ENCODE assay signal across 19 cellular contexts in genomic region chr6:125077453-125077852, GRCh38.
DNase-seq lines count a peak whose midpoint lies in the region; ATAC-seq and TF ChIP-seq lines count a peak whose summit lies in the region.
"Had no signal": no experiment of that assay in that cellular context is flagged by ENCODE, and none has a peak within 500 bp of the region (broad histone marks: within the 10 kb centered on the region; RNA-seq: fewer than 3 reads in every experiment).

No MANE protein-coding gene starts in this region.

- no peak overlapping the region for H4K8ac ChIP-seq in mesendoderm (ENCODE audit: low read depth, low read length)

- H3K23ac ChIP-seq in mesendoderm (ENCODE audit: low read length) = no peak overlapping the region

- no peak for DNase-seq in MCF 10A (ENCODE audit: unreplicated experiment)
- no peak for DNase-seq in breast epithelium (ENCODE audit: low spot score in 2 of 2)
- peak; percentile 82 for DNase-seq in choroid plexus epithelial cell (ENCODE audit: low read depth)
- peak; percentile 82 for DNase-seq in mesendoderm
- DNase-seq in type B pancreatic cell (ENCODE audit: extremely low spot score, unreplicated experiment) = no peak
- DNase-seq: AML-193, DMS79 treated with DMSO at 0.1 percent for 48 hours, KBM-7, MV-4-11, NCI-H1417 treated with DMSO at 0.1 percent for 48 hours, NCI-H1930, NCI-H69, SJCRH30 had no signal

- H3K9ac ChIP-seq in mesendoderm (ENCODE audit: low read length) = no peak overlapping the region

- H3K27me3 ChIP-seq in breast epithelium = no peaks in the 10 kb centered on the region
- H3K27me3 ChIP-seq in mesendoderm (ENCODE audit: insufficient read depth, low read length, poor library complexity) = no peaks in the 10 kb centered on the region
- H3K27me3 ChIP-seq: SJCRH30 had no signal

- H3K79me2 ChIP-seq in mesendoderm (ENCODE audit: control insufficient read depth, insufficient read depth, low read length) = no peaks in the 10 kb centered on the region

- POLR2A ChIA-PET in MCF 10A (lab: Yijun Ruan, JAX) = no interaction called here

- H3K79me1 ChIP-seq in mesendoderm (ENCODE audit: low read length) = no peaks in the 10 kb centered on the region

- no peak overlapping the region for H3K4me2 ChIP-seq in mesendoderm (ENCODE audit: low read length)

- H3K4me3 Mint-ChIP-seq in MCF 10A (ENCODE audit: unreplicated experiment) = no peak overlapping the region
- no peak overlapping the region for H3K4me3 Mint-ChIP-seq in type B pancreatic cell

- H3K27me3 Mint-ChIP-seq in MCF 10A (ENCODE audit: insufficient read depth, unreplicated experiment) (no peaks in the 10 kb centered on the region), type B pancreatic cell (no peaks in the 10 kb centered on the region)

- no peaks in the 10 kb centered on the region for H3K9me3 ChIP-seq in breast epithelium
- H3K9me3 ChIP-seq: SJCRH30 had no signal

- intact Hi-C loops in MCF 10A (cut with micrococcal nuclease) (no loop called here), breast epithelium (cut with DNase I; ENCODE audit: low total_unique reads) (no loop called here)

- no peak overlapping the region for H3K4ac ChIP-seq in mesendoderm (ENCODE audit: low read depth, low read length)

- H4K5ac ChIP-seq in mesendoderm (ENCODE audit: low read length) = no peak overlapping the region

- H3K4me3 ChIP-seq in breast epithelium (no peak overlapping the region), choroid plexus epithelial cell (ENCODE audit: low read depth, low read length) (no peak overlapping the region), mesendoderm (ENCODE audit: low read length) (no peak overlapping the region)
- H3K4me3 ChIP-seq: SJCRH30 had no signal

- no peak overlapping the region for H2AK5ac ChIP-seq in mesendoderm (ENCODE audit: low read length)

- no CpG with 5 or more reads among the region's 4 CpGs for WGBS in mesendoderm (ENCODE audit: extremely low coverage, insufficient coverage, low lambda C conversion rate)

- H3K4me1 ChIP-seq in breast epithelium = no peaks in the 10 kb centered on the region
- H3K4me1 ChIP-seq in mesendoderm (ENCODE audit: control insufficient read depth, low read depth, low read length) = no peaks in the 10 kb centered on the region

- no peak overlapping the region for H3K56ac ChIP-seq in mesendoderm (ENCODE audit: low read length)

- no peak overlapping the region for H2BK120ac ChIP-seq in mesendoderm (ENCODE audit: low read depth, low read length)

- H3K9me3 Mint-ChIP-seq in MCF 10A (ENCODE audit: unreplicated experiment) = no peaks in the 10 kb centered on the region
- H3K9me3 Mint-ChIP-seq in type B pancreatic cell = no peaks in the 10 kb centered on the region

- H3K27ac Mint-ChIP-seq in MCF 10A (ENCODE audit: low read depth, unreplicated experiment) (no peak overlapping the region), type B pancreatic cell (peak overlapping the region; percentile 47)

- TF ChIP-seq CTCF in MCF 10A (IDR thresholded peaks at IDR 0.05; ENCODE audit: unreplicated experiment) (no peak), breast epithelium (IDR thresholded peaks at IDR 0.05) (no peak), choroid plexus epithelial cell (conservative IDR thresholded peaks at IDR 0.05; ENCODE audit: low read depth, low read length) (no peak), type B pancreatic cell (conservative IDR thresholded peaks at IDR 0.05) (no peak)

- BruUV-seq in MCF 10A (replicated peaks; lab: Mats Ljungman, UMichigan) = TSS peak; percentile 16

- H3K18ac ChIP-seq in mesendoderm (ENCODE audit: low read length) = no peak overlapping the region

- peaks cover 3% of the 10 kb centered on the region for H3K4me1 Mint-ChIP-seq in MCF 10A (ENCODE audit: insufficient read depth, unreplicated experiment)
- H3K4me1 Mint-ChIP-seq in type B pancreatic cell (ENCODE audit: unreplicated experiment) = no peaks in the 10 kb centered on the region

- TF ChIP-seq POLR2A in breast epithelium (IDR thresholded peaks at IDR 0.05) = no peak

- H3K36me3 Mint-ChIP-seq in MCF 10A (ENCODE audit: insufficient read depth, unreplicated experiment) (peaks cover 28% of the 10 kb centered on the region), type B pancreatic cell (peaks cover 27% of the 10 kb centered on the region)

- no peak overlapping the region for H2BK15ac ChIP-seq in mesendoderm (replicated peaks; ENCODE audit: low read depth)

- H3K36me3 ChIP-seq in breast epithelium (peaks cover 4% of the 10 kb centered on the region), mesendoderm (ENCODE audit: control insufficient read depth, insufficient read depth, low read length) (no peaks in the 10 kb centered on the region)

- CTCF ChIA-PET in MCF 10A (lab: Yijun Ruan, JAX) = interaction anchor here (1.0 kb wide), 1 partner anchor 37 kb away, joined by 5 read pairs; no protein-coding TSS in a partner anchor

- ATAC-seq in HG02623 (IDR thresholded peaks at IDR 0.05; ENCODE audit: unreplicated experiment) (no peak), GM21576 (IDR thresholded peaks at IDR 0.05; ENCODE audit: unreplicated experiment) (no peak), GM21528 (IDR thresholded peaks at IDR 0.05; ENCODE audit: low FRiP score, unreplicated experiment) (no peak)
- ATAC-seq: Panc1 had no signal

- H3K27ac ChIP-seq in breast epithelium = no peak overlapping the region
- H3K27ac ChIP-seq in mesendoderm (ENCODE audit: low read depth, low read length) = no peak overlapping the region
- H3K27ac ChIP-seq: 22Rv1, C4-2B had no signal

- H2BK5ac ChIP-seq in mesendoderm (ENCODE audit: low read length) = no peak overlapping the region

Comparison
In these comparisons a context has a peak if more than half of its experiments do, and no peak if none do; other contexts are left out.
1. DNase-seq: peak in choroid plexus epithelial cell (single experiment) and mesendoderm (single experiment); none in MCF 10A (single experiment), breast epithelium (0 of 2) and type B pancreatic cell (single experiment).